Comparison of ENCODE assay signal across 23 cellular contexts in the genomic region with DNA sequence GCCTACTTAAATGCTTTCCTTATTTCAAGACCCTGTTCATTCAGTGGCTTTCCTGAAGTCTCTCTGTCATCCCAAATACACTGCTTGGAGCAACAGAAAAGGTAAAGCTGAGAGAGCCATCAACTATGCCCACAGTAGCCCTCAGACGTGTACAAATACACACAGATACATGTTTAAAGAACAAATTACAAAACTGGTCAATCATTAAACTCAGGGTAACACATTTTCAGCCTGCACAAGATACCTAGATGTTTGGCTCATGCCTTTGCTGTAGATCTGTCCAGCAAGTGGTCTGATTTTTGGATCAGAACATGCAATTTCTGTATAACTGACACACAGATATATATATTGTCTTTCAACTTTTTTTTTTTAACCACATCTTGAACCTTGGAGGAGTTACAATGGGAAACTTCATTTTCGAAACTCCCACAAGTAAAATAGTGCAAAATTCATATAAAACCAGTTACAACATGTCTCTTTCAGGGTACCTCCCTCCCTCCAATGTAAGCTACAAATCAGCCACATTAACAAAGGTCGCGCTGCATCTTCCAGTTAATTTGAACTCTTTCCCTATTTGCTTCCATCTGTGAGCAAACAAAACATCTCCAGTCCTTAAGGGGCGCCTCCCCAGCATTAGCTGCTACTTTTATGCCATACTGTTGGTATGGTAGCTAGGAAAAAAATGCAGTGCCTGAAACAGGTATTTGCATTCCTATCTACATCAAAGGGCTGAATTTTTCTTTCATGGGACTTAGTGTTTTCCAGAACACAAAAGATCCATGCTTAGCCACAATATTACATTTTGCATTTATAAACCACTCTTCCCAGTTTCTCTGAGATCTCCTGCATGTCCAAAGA.
DNase-seq lines count a peak whose midpoint lies in the region; ATAC-seq and TF ChIP-seq lines count a peak whose summit lies in the region.
"Had no signal": no experiment of that assay in that cellular context is flagged by ENCODE, and none has a peak within 500 bp of the region (broad histone marks: within the 10 kb centered on the region; RNA-seq: fewer than 3 reads in every experiment).

No MANE protein-coding gene starts in this region.

- TF ChIP-seq CTCF in hepatocyte (IDR thresholded peaks at IDR 0.05; ENCODE audit: poor library complexity): no peak

- no peaks in the 10 kb centered on the region for H3K36me3 Mint-ChIP-seq in activated T-cell treated with anti-CD3 and anti-CD28 coated beads, Interleukin-2, amount 50 U/mL, for 4 hours (ENCODE audit: insufficient read depth)
- H3K36me3 Mint-ChIP-seq: activated naive CD8-positive, alpha-beta T cell; IgD-negative memory B cell; type B pancreatic cell had no signal

- H3K27me3 ChIP-seq in hepatocyte: no peaks in the 10 kb centered on the region
- no peaks in the 10 kb centered on the region for H3K27me3 ChIP-seq in neuronal stem cell (ENCODE audit: control insufficient read depth in 3 of 3, insufficient read depth in 3 of 3, low read depth in 1 of 3, low read length in 3 of 3)
- H3K27me3 ChIP-seq: ovary, SJSA1 had no signal

- H3K79me1 ChIP-seq in neuronal stem cell (ENCODE audit: low read depth, low read length): no peaks in the 10 kb centered on the region

- intact Hi-C loops in left colon (cut with DNase I, micrococcal nuclease): no loop called here

- no peak overlapping the region for H3K9ac ChIP-seq in neuronal stem cell (ENCODE audit: low read depth, low read length, poor library complexity)

- peak; percentile 45 for DNase-seq in DMS 273 (lab: John Stamatoyannopoulos, UW; ENCODE audit: unreplicated experiment)
- no peak for DNase-seq in DMS 273 treated with DMSO at 0.1 percent for 48 hours (lab: John Stamatoyannopoulos, UW)
- peak; percentile 26 to 40 for DNase-seq in NCI-H526 (lab: John Stamatoyannopoulos, UW)
- no peak for DNase-seq in hepatocyte (ENCODE audit: low spot score)
- DNase-seq in neuronal stem cell (ENCODE audit: low spot score): no peak
- DNase-seq in activated T-cell treated with anti-CD3 and anti-CD28 coated beads, Interleukin-2, amount 50 U/mL, for 4 hours: no peak
- DNase-seq in stimulated activated CD4-positive, alpha-beta T cell treated with anti-CD3 and anti-CD28 coated beads, Interleukin-4, amount 100 ng/mL, for 24 hours: no peak
- no peak for DNase-seq in left colon
- DNase-seq: 8988T; activated B cell treated with CpG ODN at 0.5 μM for 24 hours; activated CD4-positive, alpha-beta T cell treated with anti-CD3 and anti-CD28 coated beads, Interleukin-2, amount 10 ng/mL, durations not matched to agents 7 days and 5 days; activated effector memory CD4-positive, alpha-beta T cell treated with anti-CD3 and anti-CD28 coated beads, Interleukin-2, amount 50 U/mL, for 16 hours; activated T-cell treated with anti-CD3 and anti-CD28 coated beads, Interleukin-2, amount 50 U/mL, for 1 hour; left ventricle myocardium superior; ovary; stimulated activated naive CD4-positive, alpha-beta T cell had no signal

- H3K4me3 Mint-ChIP-seq in activated T-cell treated with anti-CD3 and anti-CD28 coated beads, Interleukin-2, amount 50 U/mL, for 4 hours: no peak overlapping the region
- H3K4me3 Mint-ChIP-seq: activated B cell treated with CpG ODN at 0.5 μM for 24 hours; activated CD4-positive, alpha-beta T cell treated with anti-CD3 and anti-CD28 coated beads, Interleukin-2, amount 10 ng/mL, durations not matched to agents 7 days and 5 days; activated naive CD8-positive, alpha-beta T cell; IgD-negative memory B cell; natural killer cell treated with Interleukin-12 subunit alpha and Interleukin-12 subunit beta and Interleukin-15 and Interleukin-18, amount 100 ng/mL, for 72 hours; type B pancreatic cell had no signal

- H3K4me3 ChIP-seq in hepatocyte (no peak overlapping the region), neuronal stem cell (ENCODE audit: low read length in 2 of 2) (no peak overlapping the region)
- H3K4me3 ChIP-seq: ovary, SJSA1 had no signal

- no peaks in the 10 kb centered on the region for H3K79me2 ChIP-seq in hepatocyte

- H3K4me1 ChIP-seq in hepatocyte (ENCODE audit: insufficient read depth) (peaks cover 14% of the 10 kb centered on the region), neuronal stem cell (ENCODE audit: control insufficient read depth in 2 of 2, insufficient read depth in 1 of 2, low read depth in 1 of 2, low read length in 2 of 2) (peaks cover 2 to 5% of the 10 kb centered on the region in 2 donors)
- H3K4me1 ChIP-seq: SJSA1 had no signal

- H3K9me3 ChIP-seq in hepatocyte (ENCODE audit: low read depth) (no peaks in the 10 kb centered on the region), neuronal stem cell (replicated peaks in 1 of 2; ENCODE audit: control insufficient read depth in 2 of 2, insufficient read depth in 1 of 2, low read depth in 1 of 2, low read length in 2 of 2) (no peaks in the 10 kb centered on the region)
- H3K9me3 ChIP-seq: ovary, SJSA1 had no signal

- no peak overlapping the region for H2AK5ac ChIP-seq in neuronal stem cell (ENCODE audit: low read depth, low read length)

- H3K36me3 ChIP-seq in hepatocyte (replicated peaks; ENCODE audit: insufficient read depth, low read depth): no peaks in the 10 kb centered on the region
- no peaks in the 10 kb centered on the region for H3K36me3 ChIP-seq in neuronal stem cell (replicated peaks in 1 of 2; ENCODE audit: control insufficient read depth in 2 of 2, insufficient read depth in 2 of 2, low read length in 2 of 2)
- H3K36me3 ChIP-seq: ovary, SJSA1 had no signal

- H4K8ac ChIP-seq in neuronal stem cell (ENCODE audit: low read depth, low read length): no peak overlapping the region

- H3K23ac ChIP-seq in neuronal stem cell (ENCODE audit: low read depth, low read length, poor library complexity): no peak overlapping the region

- H4K20me1 ChIP-seq in hepatocyte (ENCODE audit: insufficient read depth, poor library complexity, severe bottlenecking): no peaks in the 10 kb centered on the region

- H3K9me3 Mint-ChIP-seq in activated T-cell treated with anti-CD3 and anti-CD28 coated beads, Interleukin-2, amount 50 U/mL, for 4 hours: peaks cover 8% of the 10 kb centered on the region
- H3K9me3 Mint-ChIP-seq: activated B cell treated with CpG ODN at 0.5 μM for 24 hours; activated CD4-positive, alpha-beta T cell treated with anti-CD3 and anti-CD28 coated beads, Interleukin-2, amount 10 ng/mL, durations not matched to agents 7 days and 5 days; IgD-negative memory B cell; type B pancreatic cell had no signal

- H3K27me3 Mint-ChIP-seq in activated T-cell treated with anti-CD3 and anti-CD28 coated beads, Interleukin-2, amount 50 U/mL, for 4 hours (ENCODE audit: low read depth): no peaks in the 10 kb centered on the region
- H3K27me3 Mint-ChIP-seq: activated B cell treated with CpG ODN at 0.5 μM for 24 hours; activated CD4-positive, alpha-beta T cell treated with anti-CD3 and anti-CD28 coated beads, Interleukin-2, amount 10 ng/mL, durations not matched to agents 7 days and 5 days; activated naive CD8-positive, alpha-beta T cell; IgD-negative memory B cell; natural killer cell treated with Interleukin-12 subunit alpha and Interleukin-12 subunit beta and Interleukin-15 and Interleukin-18, amount 100 ng/mL, for 72 hours; type B pancreatic cell had no signal

- H3K27ac ChIP-seq in hepatocyte: no peak overlapping the region
- H3K27ac ChIP-seq in neuronal stem cell (replicated peaks; ENCODE audit: low read length): no peak overlapping the region
- H3K27ac ChIP-seq: C4-2B, epithelial cell of prostate, ovary, SJSA1 had no signal

- WGBS in hepatocyte (ENCODE audit: low lambda C conversion rate, missing lambda C conversion rate): 53% methylated on average over 5 of the region's 5 CpGs
- WGBS in neuronal stem cell (ENCODE audit: extremely low coverage in 2 of 2, insufficient read length in 2 of 2, insufficient replicate concordance in 1 of 2), 2 donors: no CpG with 5 or more reads among the region's 5 CpGs

- H3K4me2 ChIP-seq in hepatocyte: peak overlapping the region; percentile 4
- H3K4me2 ChIP-seq in neuronal stem cell (ENCODE audit: insufficient read depth, low read length, poor library complexity, severe bottlenecking): no peak overlapping the region

- no peak overlapping the region for H4K91ac ChIP-seq in neuronal stem cell (ENCODE audit: low read depth, low read length, poor library complexity)

- no peaks in the 10 kb centered on the region for H3K4me1 Mint-ChIP-seq in activated T-cell treated with anti-CD3 and anti-CD28 coated beads, Interleukin-2, amount 50 U/mL, for 4 hours (ENCODE audit: low read depth)
- H3K4me1 Mint-ChIP-seq: activated B cell treated with CpG ODN at 0.5 μM for 24 hours; activated CD4-positive, alpha-beta T cell treated with anti-CD3 and anti-CD28 coated beads, Interleukin-2, amount 10 ng/mL, durations not matched to agents 7 days and 5 days; IgD-negative memory B cell had no signal

- no peak overlapping the region for H2BK120ac ChIP-seq in neuronal stem cell (ENCODE audit: low read depth, low read length)

- no peaks in the 10 kb centered on the region for H3K9me2 ChIP-seq in hepatocyte (replicated peaks; ENCODE audit: insufficient read depth)

- ATAC-seq in activated T-cell treated with anti-CD3 and anti-CD28 coated beads, Interleukin-2, amount 50 U/mL, for 4 hours: no peak
- no peak for ATAC-seq in left colon
- ATAC-seq: left ventricle myocardium superior; natural killer cell treated with Interleukin-12 subunit alpha and Interleukin-12 subunit beta and Interleukin-15 and Interleukin-18, amount 100 ng/mL, for 72 hours had no signal

- no peak overlapping the region for H2BK12ac ChIP-seq in neuronal stem cell (ENCODE audit: low read length)

- H2AFZ ChIP-seq in hepatocyte (no peak overlapping the region), neuronal stem cell (ENCODE audit: low read length) (peak overlapping the region; percentile 42)

- H3K14ac ChIP-seq in neuronal stem cell (ENCODE audit: low read length): no peak overlapping the region

- H3K18ac ChIP-seq in neuronal stem cell (ENCODE audit: low read length): no peak overlapping the region

- no peak overlapping the region for H3K4ac ChIP-seq in neuronal stem cell (ENCODE audit: low read length)

- no peak overlapping the region for H2BK5ac ChIP-seq in neuronal stem cell (ENCODE audit: low read length)

- H2BK15ac ChIP-seq in neuronal stem cell (ENCODE audit: low read length): no peak overlapping the region

Comparison
In these comparisons a context has a peak if more than half of its experiments do, and no peak if none do; other contexts are left out.
1. DNase-seq: peak in DMS 273 (single experiment) and NCI-H526 (2 of 2); none in DMS 273 treated with DMSO at 0.1 percent for 48 hours (single experiment), hepatocyte (single experiment), neuronal stem cell (single experiment), activated T-cell treated with anti-CD3 and anti-CD28 coated beads, Interleukin-2, amount 50 U/mL, for 4 hours (single experiment), stimulated activated CD4-positive, alpha-beta T cell treated with anti-CD3 and anti-CD28 coated beads, Interleukin-4, amount 100 ng/mL, for 24 hours (single experiment) and left colon (0 of 2).